8 cellular contexts compared by ENCODE assay signal in the genomic region with DNA sequence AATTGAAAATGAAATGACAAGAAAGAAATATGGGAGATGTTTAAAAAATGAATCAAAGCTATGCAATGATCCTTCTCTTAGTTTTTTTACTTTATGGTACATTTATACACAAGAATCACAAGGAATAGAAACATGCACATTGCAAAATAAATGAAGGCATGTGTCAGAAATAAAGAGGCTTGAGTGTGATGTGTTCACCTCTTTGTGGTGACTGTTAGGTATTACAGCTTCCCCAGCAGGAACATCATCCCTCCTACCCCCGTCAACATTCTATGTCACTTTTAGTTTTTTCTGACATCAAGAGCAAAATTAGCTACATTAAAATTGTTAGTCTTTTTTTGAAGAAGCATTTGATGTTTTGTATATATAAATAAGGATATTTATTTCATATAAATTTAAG.
DNase-seq lines count a peak whose midpoint lies in the region; ATAC-seq and TF ChIP-seq lines count a peak whose summit lies in the region.

No MANE protein-coding gene starts in this region.

- H3K9me3 Mint-ChIP-seq in HFFc6, result no peaks in the 10 kb centered on the region

- ATAC-seq in SK-N-SH treated with all-trans-retinoic acid at 6 μM for 48 hours (peak; percentile 58), GM18909 (IDR thresholded peaks at IDR 0.05; ENCODE audit: poor library complexity, unreplicated experiment) (no peak), GM21576 (IDR thresholded peaks at IDR 0.05; ENCODE audit: unreplicated experiment) (no peak)
- no peak for ATAC-seq in activated CD4-positive, CD25-positive, alpha-beta regulatory T cell treated with anti-CD3 and anti-CD28 coated beads, Interleukin-2, amount 50 U/mL, for 24 hours

- in situ Hi-C loops in Caki2 (cut with HindIII; ENCODE audit: low pct_unique_long_range_greater_than_20kb, low sequenced_read_pairs), result no loop called here

- H3K4me3 Mint-ChIP-seq in HFFc6, result no peak overlapping the region

- no peak overlapping the region for H3K27ac Mint-ChIP-seq in HFFc6

- H3K27me3 Mint-ChIP-seq in HFFc6 (ENCODE audit: insufficient read depth), result no peaks in the 10 kb centered on the region

- peaks cover 7% of the 10 kb centered on the region for H3K36me3 Mint-ChIP-seq in HFFc6 (ENCODE audit: low read depth)

- H3K4me1 Mint-ChIP-seq in HFFc6 (ENCODE audit: low read depth), result peaks cover 31% of the 10 kb centered on the region

- TF ChIP-seq CTCF in HFFc6 (IDR thresholded peaks at IDR 0.05), result peak; percentile 81

- peak; percentile 39 for DNase-seq in Caki2 (ENCODE audit: low read depth)
- DNase-seq in HFFc6, result peak; percentile 46
- DNase-seq in iPS-NIHi7 (ENCODE audit: extremely low spot score), result peak; percentile 29
- DNase-seq in GOT3 (lab: John Stamatoyannopoulos, UW), result no peak

TF ChIP-seq in SK-N-SH treated with all-trans-retinoic acid at 6 μM for 48 hours, 23 proteins besides CTCF, POLR2A, EP300 and RAD21:
- TF ChIP-seq, protein P1, sequence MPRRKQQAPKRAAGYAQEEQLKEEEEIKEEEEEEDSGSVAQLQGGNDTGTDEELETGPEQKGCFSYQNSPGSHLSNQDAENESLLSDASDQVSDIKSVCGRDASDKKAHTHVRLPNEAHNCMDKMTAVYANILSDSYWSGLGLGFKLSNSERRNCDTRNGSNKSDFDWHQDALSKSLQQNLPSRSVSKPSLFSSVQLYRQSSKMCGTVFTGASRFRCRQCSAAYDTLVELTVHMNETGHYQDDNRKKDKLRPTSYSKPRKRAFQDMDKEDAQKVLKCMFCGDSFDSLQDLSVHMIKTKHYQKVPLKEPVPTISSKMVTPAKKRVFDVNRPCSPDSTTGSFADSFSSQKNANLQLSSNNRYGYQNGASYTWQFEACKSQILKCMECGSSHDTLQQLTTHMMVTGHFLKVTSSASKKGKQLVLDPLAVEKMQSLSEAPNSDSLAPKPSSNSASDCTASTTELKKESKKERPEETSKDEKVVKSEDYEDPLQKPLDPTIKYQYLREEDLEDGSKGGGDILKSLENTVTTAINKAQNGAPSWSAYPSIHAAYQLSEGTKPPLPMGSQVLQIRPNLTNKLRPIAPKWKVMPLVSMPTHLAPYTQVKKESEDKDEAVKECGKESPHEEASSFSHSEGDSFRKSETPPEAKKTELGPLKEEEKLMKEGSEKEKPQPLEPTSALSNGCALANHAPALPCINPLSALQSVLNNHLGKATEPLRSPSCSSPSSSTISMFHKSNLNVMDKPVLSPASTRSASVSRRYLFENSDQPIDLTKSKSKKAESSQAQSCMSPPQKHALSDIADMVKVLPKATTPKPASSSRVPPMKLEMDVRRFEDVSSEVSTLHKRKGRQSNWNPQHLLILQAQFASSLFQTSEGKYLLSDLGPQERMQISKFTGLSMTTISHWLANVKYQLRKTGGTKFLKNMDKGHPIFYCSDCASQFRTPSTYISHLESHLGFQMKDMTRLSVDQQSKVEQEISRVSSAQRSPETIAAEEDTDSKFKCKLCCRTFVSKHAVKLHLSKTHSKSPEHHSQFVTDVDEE (CRISPR knock-in tag; IDR thresholded peaks at IDR 0.05), result no peak
- no peak for TF ChIP-seq ZC3H10 (CRISPR knock-in tag; IDR thresholded peaks at IDR 0.05)
- TF ChIP-seq, protein P2, sequence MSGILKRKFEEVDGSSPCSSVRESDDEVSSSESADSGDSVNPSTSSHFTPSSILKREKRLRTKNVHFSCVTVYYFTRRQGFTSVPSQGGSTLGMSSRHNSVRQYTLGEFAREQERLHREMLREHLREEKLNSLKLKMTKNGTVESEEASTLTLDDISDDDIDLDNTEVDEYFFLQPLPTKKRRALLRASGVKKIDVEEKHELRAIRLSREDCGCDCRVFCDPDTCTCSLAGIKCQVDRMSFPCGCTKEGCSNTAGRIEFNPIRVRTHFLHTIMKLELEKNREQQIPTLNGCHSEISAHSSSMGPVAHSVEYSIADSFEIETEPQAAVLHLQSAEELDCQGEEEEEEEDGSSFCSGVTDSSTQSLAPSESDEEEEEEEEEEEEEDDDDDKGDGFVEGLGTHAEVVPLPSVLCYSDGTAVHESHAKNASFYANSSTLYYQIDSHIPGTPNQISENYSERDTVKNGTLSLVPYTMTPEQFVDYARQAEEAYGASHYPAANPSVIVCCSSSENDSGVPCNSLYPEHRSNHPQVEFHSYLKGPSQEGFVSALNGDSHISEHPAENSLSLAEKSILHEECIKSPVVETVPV (CRISPR knock-in tag; IDR thresholded peaks at IDR 0.05), result no peak
- TF ChIP-seq ESRRG (CRISPR knock-in tag; IDR thresholded peaks at IDR 0.05), result no peak
- no peak for TF ChIP-seq ZNF70 (CRISPR knock-in tag; IDR thresholded peaks at IDR 0.05)
- TF ChIP-seq ZFP30 (CRISPR knock-in tag; IDR thresholded peaks at IDR 0.05), result no peak
- TF ChIP-seq PPARA (CRISPR knock-in tag; IDR thresholded peaks at IDR 0.05; ENCODE audit: borderline replicate concordance), result no peak
- TF ChIP-seq TOX (CRISPR knock-in tag; IDR thresholded peaks at IDR 0.05; ENCODE audit: borderline replicate concordance), result no peak
- no peak for TF ChIP-seq OSR1 (CRISPR knock-in tag; IDR thresholded peaks at IDR 0.05)
- no peak for TF ChIP-seq GLIS3 (CRISPR knock-in tag; IDR thresholded peaks at IDR 0.05)
- TF ChIP-seq ARNTL (CRISPR knock-in tag; IDR thresholded peaks at IDR 0.05; ENCODE audit: borderline replicate concordance, low read depth), result no peak
- no peak for TF ChIP-seq ZNF8 (CRISPR knock-in tag; IDR thresholded peaks at IDR 0.05)
- TF ChIP-seq, protein P3, sequence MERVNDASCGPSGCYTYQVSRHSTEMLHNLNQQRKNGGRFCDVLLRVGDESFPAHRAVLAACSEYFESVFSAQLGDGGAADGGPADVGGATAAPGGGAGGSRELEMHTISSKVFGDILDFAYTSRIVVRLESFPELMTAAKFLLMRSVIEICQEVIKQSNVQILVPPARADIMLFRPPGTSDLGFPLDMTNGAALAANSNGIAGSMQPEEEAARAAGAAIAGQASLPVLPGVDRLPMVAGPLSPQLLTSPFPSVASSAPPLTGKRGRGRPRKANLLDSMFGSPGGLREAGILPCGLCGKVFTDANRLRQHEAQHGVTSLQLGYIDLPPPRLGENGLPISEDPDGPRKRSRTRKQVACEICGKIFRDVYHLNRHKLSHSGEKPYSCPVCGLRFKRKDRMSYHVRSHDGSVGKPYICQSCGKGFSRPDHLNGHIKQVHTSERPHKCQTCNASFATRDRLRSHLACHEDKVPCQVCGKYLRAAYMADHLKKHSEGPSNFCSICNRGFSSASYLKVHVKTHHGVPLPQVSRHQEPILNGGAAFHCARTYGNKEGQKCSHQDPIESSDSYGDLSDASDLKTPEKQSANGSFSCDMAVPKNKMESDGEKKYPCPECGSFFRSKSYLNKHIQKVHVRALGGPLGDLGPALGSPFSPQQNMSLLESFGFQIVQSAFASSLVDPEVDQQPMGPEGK (CRISPR knock-in tag; IDR thresholded peaks at IDR 0.05; ENCODE audit: borderline replicate concordance), result no peak
- no peak for TF ChIP-seq SNAI2 (CRISPR knock-in tag; IDR thresholded peaks at IDR 0.05)
- no peak for TF ChIP-seq ZNF565 (CRISPR knock-in tag; conservative IDR thresholded peaks at IDR 0.05; ENCODE audit: low read depth)
- no peak for TF ChIP-seq TCF4 (CRISPR knock-in tag; IDR thresholded peaks at IDR 0.05; ENCODE audit: borderline replicate concordance)
- TF ChIP-seq ISL1 (CRISPR knock-in tag; IDR thresholded peaks at IDR 0.05), result no peak
